ENCODE assay signal across 8 cellular contexts in the genomic region with DNA sequence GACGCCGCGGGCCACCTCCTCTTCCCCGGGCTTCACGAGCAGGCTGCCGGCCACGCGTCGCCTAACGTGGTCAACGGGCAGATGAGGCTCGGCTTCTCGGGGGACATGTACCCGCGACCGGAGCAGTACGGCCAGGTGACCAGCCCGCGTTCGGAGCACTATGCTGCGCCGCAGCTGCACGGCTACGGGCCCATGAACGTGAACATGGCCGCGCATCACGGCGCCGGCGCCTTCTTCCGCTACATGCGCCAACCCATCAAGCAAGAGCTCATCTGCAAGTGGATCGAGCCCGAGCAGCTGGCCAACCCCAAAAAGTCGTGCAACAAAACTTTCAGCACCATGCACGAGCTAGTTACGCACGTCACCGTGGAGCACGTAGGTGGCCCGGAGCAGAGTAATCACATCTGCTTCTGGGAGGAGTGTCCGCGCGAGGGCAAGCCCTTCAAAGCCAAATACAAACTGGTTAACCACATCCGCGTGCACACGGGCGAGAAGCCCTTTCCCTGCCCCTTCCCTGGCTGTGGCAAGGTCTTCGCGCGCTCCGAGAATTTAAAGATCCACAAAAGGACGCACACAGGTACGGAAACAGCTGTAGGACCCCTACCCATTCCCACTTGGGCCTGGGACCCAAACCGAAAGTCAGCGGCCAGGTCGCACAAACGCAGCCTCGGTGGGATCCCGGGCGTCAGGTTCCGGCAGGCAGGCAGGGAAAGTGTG. TPM values are rescaled to one million over a fixed set of nuclear protein-coding genes. Genes with fewer than 3 reads are reported as not detected.
A peak's percentile ranks its signal among the peaks of the same experiment; 100 is the strongest.
DNase-seq lines count a peak whose midpoint lies in the region; ATAC-seq and TF ChIP-seq lines count a peak whose summit lies in the region.

No MANE protein-coding gene starts in this region.

- H3K36me3 ChIP-seq in MM.1S (replicated peaks; ENCODE audit: insufficient read depth, low read length) (no peaks in the 10 kb centered on the region), ectodermal cell (ENCODE audit: control insufficient read depth, insufficient read depth, low read length) (no peaks in the 10 kb centered on the region), neutrophil (no peaks in the 10 kb centered on the region)

- DNase-seq in COLO668 (lab: John Stamatoyannopoulos, UW; ENCODE audit: unreplicated experiment) (peak; percentile 45), MM.1S (no peak), anterior cingulate cortex (lab: John Stamatoyannopoulos, UW) (no peak), superior temporal gyrus (ENCODE audit: extremely low spot score) (no peak)
- no peak for DNase-seq in stimulated activated CD4-positive, alpha-beta T cell treated with anti-CD3 and anti-CD28 coated beads, Interleukin-12 subunit alpha, Interleukin-12 subunit beta, amount 100 ng/mL, for 4 hours

- H4K20me1 ChIP-seq in MM.1S (ENCODE audit: insufficient read depth, low read length) = no peaks in the 10 kb centered on the region

- H3K27me3 ChIP-seq in MM.1S (replicated peaks; ENCODE audit: insufficient read depth, low read length) (no peaks in the 10 kb centered on the region), ectodermal cell (ENCODE audit: control insufficient read depth, insufficient read depth, low read length, poor library complexity, severe bottlenecking) (peaks cover 99% of the 10 kb centered on the region), neutrophil (peaks cover 100% of the 10 kb centered on the region)

- H3F3A ChIP-seq in MM.1S (ENCODE audit: insufficient read depth, low read length) = no peaks in the 10 kb centered on the region

- no peaks in the 10 kb centered on the region for H3K79me2 ChIP-seq in MM.1S (ENCODE audit: low read length)

- no peak overlapping the region for H3K4me2 ChIP-seq in MM.1S (ENCODE audit: low read depth, low read length)

- H3K4me1 ChIP-seq in MM.1S (ENCODE audit: low read length) (no peaks in the 10 kb centered on the region), ectodermal cell (ENCODE audit: control insufficient read depth, insufficient read depth, low read length) (peaks cover 27% of the 10 kb centered on the region), neutrophil (ENCODE audit: control insufficient read depth in 1 of 2, insufficient read depth in 1 of 2, low read depth in 1 of 2, low read length in 1 of 2) (peaks cover 0 to 8% of the 10 kb centered on the region in 2 experiments)

- ATAC-seq in GM18502 (IDR thresholded peaks at IDR 0.05; ENCODE audit: poor library complexity, unreplicated experiment) = no peak

- whole genome bisulfite sequencing in ectodermal cell, 2 experiments = 1 to 2% methylated on average over 63 of the region's 63 CpGs

- H3K9me3 ChIP-seq in MM.1S (replicated peaks; ENCODE audit: insufficient read depth, low read length) (no peaks in the 10 kb centered on the region), ectodermal cell (ENCODE audit: control insufficient read depth, low read length) (no peaks in the 10 kb centered on the region), neutrophil (peaks cover 7% of the 10 kb centered on the region)

- no peak overlapping the region for H3K27ac ChIP-seq in MM.1S (ENCODE audit: low read length)
- H3K27ac ChIP-seq in ectodermal cell (ENCODE audit: insufficient read depth, low read depth, low read length, poor library complexity, severe bottlenecking) = no peak overlapping the region
- H3K27ac ChIP-seq in neutrophil = no peak overlapping the region

- TF ChIP-seq CTCF in MM.1S (IDR thresholded peaks at IDR 0.05; ENCODE audit: low read length) (no peak), neutrophil (IDR thresholded peaks at IDR 0.05) (no peak)

- H2AFZ ChIP-seq in MM.1S (ENCODE audit: low read length) = no peak overlapping the region

- no peaks in the 10 kb centered on the region for H3K9me2 ChIP-seq in MM.1S (replicated peaks; ENCODE audit: insufficient read depth, low read length)

- H3K4me3 ChIP-seq in MM.1S (ENCODE audit: low read length) = peak overlapping the region; percentile 21; the same call in 1 of the 2 replicates
- H3K4me3 ChIP-seq in ectodermal cell (ENCODE audit: insufficient read depth, low read depth, low read length) = peak overlapping the region; percentile 49
- H3K4me3 ChIP-seq in neutrophil (ENCODE audit: low read depth in 1 of 2, low read length in 1 of 2) = peak overlapping the region; percentile 40 to 42

- H3K9ac ChIP-seq in MM.1S (ENCODE audit: low read length) = no peak overlapping the region

RNA-seq across cellular contexts. Expression of gene ZIC1, which starts 1.5 kb away (rescaled TPM):
- polyA plus RNA-seq in ectodermal cell (2013, experiment 1 of 4) = 58.5 TPM
- 54.0 TPM for polyA plus RNA-seq in ectodermal cell (2013, experiment 2 of 4)
- 71.2 TPM for polyA plus RNA-seq in ectodermal cell (2013, experiment 3 of 4)
- 92.7 TPM for polyA plus RNA-seq in ectodermal cell (2013, experiment 4 of 4)

RNA-seq across cellular contexts. Expression of gene ZIC4, which starts 4.3 kb away (rescaled TPM):
- 9.1 TPM for polyA plus RNA-seq in ectodermal cell (2013, experiment 1 of 4)
- polyA plus RNA-seq in ectodermal cell (2013, experiment 2 of 4) = 9.3 TPM
- polyA plus RNA-seq in ectodermal cell (2013, experiment 3 of 4) = 10.2 TPM
- 14.1 TPM for polyA plus RNA-seq in ectodermal cell (2013, experiment 4 of 4)
